ENCODE assay signal across 17 cellular contexts in the genomic region with DNA sequence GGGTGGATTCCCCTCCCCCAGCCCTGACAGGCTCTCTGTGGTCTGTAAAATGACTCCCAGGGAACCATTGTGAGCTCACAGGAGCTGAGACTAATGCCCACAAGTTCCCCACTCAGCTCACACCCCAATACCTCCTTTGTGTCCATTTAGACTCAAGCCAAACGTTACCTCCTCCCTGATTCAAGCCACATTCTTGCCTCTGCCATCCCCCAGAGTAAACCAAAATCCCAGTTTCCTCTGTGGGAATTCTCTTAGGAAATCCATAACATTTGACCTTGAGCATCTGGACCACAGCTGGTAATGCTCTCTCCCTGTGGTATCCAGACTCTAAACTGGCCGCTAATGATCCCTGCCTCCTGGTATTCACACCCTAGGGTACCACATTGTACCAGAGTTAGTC. TPM values are rescaled to one million over a fixed set of nuclear protein-coding genes. Genes with fewer than 3 reads are reported as not detected.
DNase-seq lines count a peak whose midpoint lies in the region; TF ChIP-seq lines count a peak whose summit lies in the region.
"Had no signal": no experiment of that assay in that cellular context is flagged by ENCODE, and none has a peak within 500 bp of the region (broad histone marks: within the 10 kb centered on the region; RNA-seq: fewer than 3 reads in every experiment).

No MANE protein-coding gene starts in this region.

- H3K4me3 ChIP-seq in neural progenitor cell, result no peak overlapping the region
- H3K4me3 ChIP-seq: SK-N-MC had no signal

- no peak overlapping the region for H3K4me3 Mint-ChIP-seq in neural progenitor cell
- H3K4me3 Mint-ChIP-seq: CD8-positive, alpha-beta memory T cell had no signal

- H3K27me3 ChIP-seq in neural progenitor cell, result no peaks in the 10 kb centered on the region

- peaks cover 10% of the 10 kb centered on the region for H3K4me1 ChIP-seq in neural progenitor cell

- H3F3A ChIP-seq in neural progenitor cell (ENCODE audit: low read depth), result peaks cover 6% of the 10 kb centered on the region

- H3K27ac ChIP-seq in neural progenitor cell, result no peak overlapping the region
- H3K27ac ChIP-seq: SK-N-MC had no signal

- peak overlapping the region; percentile 52 for H3K4me2 ChIP-seq in neural progenitor cell

- H3K9me3 ChIP-seq in neural progenitor cell (ENCODE audit: low read depth), result no peaks in the 10 kb centered on the region

- no peak overlapping the region for H2AFZ ChIP-seq in neural progenitor cell (replicated peaks)

- H4K20me1 ChIP-seq in neural progenitor cell (ENCODE audit: low read depth), result no peaks in the 10 kb centered on the region

- peaks cover 4% of the 10 kb centered on the region for H3K4me1 Mint-ChIP-seq in neural progenitor cell
- H3K4me1 Mint-ChIP-seq: CD8-positive, alpha-beta memory T cell had no signal

- no peaks in the 10 kb centered on the region for H3K79me2 ChIP-seq in neural progenitor cell (ENCODE audit: low read depth)

- TF ChIP-seq CTCF in neural progenitor cell (IDR thresholded peaks at IDR 0.05), result no peak

- in situ Hi-C loops in KBM-7 (cut with MboI; ENCODE audit: low pct_unique_long_range_greater_than_20kb, low sequenced_read_pairs), result no loop called here

- no peak overlapping the region for H3K9ac ChIP-seq in neural progenitor cell

- H3K36me3 Mint-ChIP-seq in neural progenitor cell, result no peaks in the 10 kb centered on the region
- H3K36me3 Mint-ChIP-seq: CD8-positive, alpha-beta memory T cell had no signal

- no peaks in the 10 kb centered on the region for H3K36me3 ChIP-seq in neural progenitor cell

- peak overlapping the region; percentile 79 for H3K27ac Mint-ChIP-seq in neural progenitor cell
- H3K27ac Mint-ChIP-seq: CD8-positive, alpha-beta memory T cell had no signal

- DNase-seq in AG20443 (ENCODE audit: low spot score) (peak; percentile 21), HS-5 (ENCODE audit: low read depth) (peak; percentile 36), fibroblast of gingiva (ENCODE audit: low read depth) (peak; percentile 45), neural progenitor cell (ENCODE audit: low spot score) (peak; percentile 72), NCI-H748 (lab: John Stamatoyannopoulos, UW; ENCODE audit: unreplicated experiment) (no peak), KBM-7 (no peak), NCI-H1105 treated with DMSO at 0.1 percent for 48 hours (lab: John Stamatoyannopoulos, UW) (no peak)
- no peak for DNase-seq in stimulated activated CD4-positive, alpha-beta T cell treated with anti-CD3 and anti-CD28 coated beads, Interleukin-12 subunit alpha, Interleukin-12 subunit beta, amount 100 ng/mL, for 4 hours
- DNase-seq: CD8-positive, alpha-beta memory T cell; DMS79; Kasumi-1; NCI-H1417; NCI-H2029; NCI-H2171 treated with DMSO at 0.1 percent for 48 hours; NCI-H446 treated with DMSO at 0.1 percent for 48 hours; NCI-H82 had no signal

- peaks cover 2% of the 10 kb centered on the region for H3K27me3 Mint-ChIP-seq in neural progenitor cell (ENCODE audit: insufficient read depth, low read depth)

- peaks cover 2% of the 10 kb centered on the region for H3K9me3 Mint-ChIP-seq in neural progenitor cell
- H3K9me3 Mint-ChIP-seq: CD8-positive, alpha-beta memory T cell had no signal

RNA-seq across cellular contexts. Expression of a gene that starts 26.3 kb away (rescaled TPM):
- 118 and 223 TPM in 2 replicates for total RNA-seq in neural progenitor cell (ENCODE audit: low replicate concordance)

RNA-seq across cellular contexts. Expression of a gene that starts 30.1 kb away (rescaled TPM):
- 3.5 and 8.3 TPM in 2 replicates for total RNA-seq in neural progenitor cell (ENCODE audit: low replicate concordance)

Comparison
In these comparisons a context has a peak if more than half of its experiments do, and no peak if none do; other contexts are left out.
1. DNase-seq: peak in AG20443 (single experiment), HS-5 (single experiment), fibroblast of gingiva (single experiment) and neural progenitor cell (single experiment); none in NCI-H748 (single experiment), KBM-7 (single experiment), stimulated activated CD4-positive, alpha-beta T cell treated with anti-CD3 and anti-CD28 coated beads, Interleukin-12 subunit alpha, Interleukin-12 subunit beta, amount 100 ng/mL, for 4 hours (single experiment) and NCI-H1105 treated with DMSO at 0.1 percent for 48 hours (single experiment).